Comparison of ENCODE assay signal across 13 cellular contexts in the genomic region with DNA sequence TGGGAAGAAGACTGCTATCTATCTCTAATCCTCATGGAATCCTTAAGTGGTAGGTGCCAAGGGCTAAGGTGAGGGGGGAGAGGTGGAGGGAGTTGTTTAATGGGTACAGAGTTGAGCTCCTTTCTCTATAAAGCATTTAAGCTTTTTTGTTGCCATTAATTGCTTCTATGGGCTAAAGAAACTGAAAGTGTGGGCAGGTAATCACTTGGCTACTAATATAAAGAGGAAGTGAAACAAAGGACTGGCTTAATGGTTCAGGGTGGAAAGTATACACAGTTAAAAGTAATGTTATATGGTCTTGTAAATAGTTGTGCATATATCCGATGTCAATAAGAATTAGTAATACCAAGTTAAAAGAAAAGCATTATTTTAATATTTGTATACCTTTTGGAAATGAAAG.
A peak's percentile ranks its signal among the peaks of the same experiment; 100 is the strongest.
DNase-seq lines count a peak whose midpoint lies in the region; ATAC-seq, FAIRE-seq and TF ChIP-seq lines count a peak whose summit lies in the region.
"Had no signal": no experiment of that assay in that cellular context is flagged by ENCODE, and none has a peak within 500 bp of the region (broad histone marks: within the 10 kb centered on the region; RNA-seq: fewer than 3 reads in every experiment).

No MANE protein-coding gene starts in this region.

- BruUV-seq in GM12878 (replicated peaks; lab: Mats Ljungman, UMichigan), result no TSS peak

- no peak overlapping the region for H3K4me3 ChIP-seq in GM12878
- H3K4me3 ChIP-seq in WERI-Rb-1 (ENCODE audit: low read depth, low read length), result no peak overlapping the region

- peaks cover 28% of the 10 kb centered on the region for H3K36me3 Mint-ChIP-seq in stimulated activated effector memory CD8-positive, alpha-beta T cell treated with anti-CD3 and anti-CD28 coated beads, Interleukin-12 subunit alpha, Interleukin-12 subunit beta, amount 100 ng/mL, for 72 hours

- SMC1A ChIA-PET in GM12878 (lab: Charles Lee; ENCODE audit: uncharacterized antibody, unreplicated experiment), result interaction anchor here (1.3 to 2.6 kb wide), 4 partner anchors 11 to 29 kb away, joined by 3 to 12 read pairs (median 6); no protein-coding TSS in a partner anchor

- POLR2A ChIA-PET in GM12878 (lab: Charles Lee), result interaction anchor here (1.4 kb wide), 1 partner anchor 16 kb away, joined by 3 read pairs; no protein-coding TSS in a partner anchor

- no peak overlapping the region for H3K4me3 Mint-ChIP-seq in stimulated activated effector memory CD8-positive, alpha-beta T cell treated with anti-CD3 and anti-CD28 coated beads, Interleukin-12 subunit alpha, Interleukin-12 subunit beta, amount 100 ng/mL, for 72 hours
- H3K4me3 Mint-ChIP-seq: activated T-helper 1 cell treated with anti-CD3 and anti-CD28 coated beads, Interleukin-12 subunit alpha, Interleukin-12 subunit beta, Interleukin-2, Interleukin-4 antibody, amounts not matched to agents 30 ng/mL and 10 ng/mL and 1 ng/mL, durations not matched to agents 14 hours and 24 hours and 36 hours; dendritic cell treated with granulocyte-macrophage colony-stimulating factor and Interleukin-4, amounts not matched to agents 40 ng/mL and 50 ng/mL, for 4 days; nephron had no signal

- H3K27me3 ChIP-seq in GM12878 (replicated peaks in 1 of 2; ENCODE audit: control insufficient read depth in 2 of 2, insufficient read depth in 2 of 2, low read length in 1 of 2) (no peaks in the 10 kb centered on the region), WERI-Rb-1 (ENCODE audit: insufficient read depth, low read depth, severe bottlenecking) (no peaks in the 10 kb centered on the region)

- RAD21 ChIA-PET in GM12878 (lab: Charles Lee; ENCODE audit: unreplicated experiment), result interaction anchor here (0.9 kb wide), 1 partner anchor 29 kb away, joined by 3 read pairs; no protein-coding TSS in a partner anchor

- H3K4me2 ChIP-seq in GM12878 (ENCODE audit: control insufficient read depth, insufficient read depth), result no peak overlapping the region; the same call in 1 of the 2 replicates

- FAIRE-seq in GM12878 (lab: Jason Lieb, UNC), result peak; percentile 95

- no peak overlapping the region for H3K9ac ChIP-seq in GM12878 (ENCODE audit: control insufficient read depth, insufficient read depth, low read length)

- TF ChIP-seq CTCF in GM12878 (IDR thresholded peaks at IDR 0.05 in 2 of 3, conservative IDR thresholded peaks at IDR 0.05 in 1 of 3; ENCODE audit: control insufficient read depth in 2 of 3, extremely low read depth in 1 of 3, insufficient read depth in 1 of 3, low read depth in 3 of 3, low read length in 3 of 3) (no peak), WERI-Rb-1 (IDR thresholded peaks at IDR 0.05; ENCODE audit: low read depth, low read length) (no peak)

- H3K27ac ChIP-seq in GM12878 (ENCODE audit: control insufficient read depth, insufficient read depth), result no peak overlapping the region
- no peak overlapping the region for H3K27ac ChIP-seq in WERI-Rb-1

- TF ChIP-seq EP300 in GM12878 (IDR thresholded peaks at IDR 0.05; ENCODE audit: borderline replicate concordance in 1 of 2, control insufficient read depth in 1 of 2, low read depth in 2 of 2, low read length in 2 of 2), result peak; percentile 11 to 90; a peak in 2 of 4 replicates

- no peak overlapping the region for H3K27ac Mint-ChIP-seq in stimulated activated effector memory CD8-positive, alpha-beta T cell treated with anti-CD3 and anti-CD28 coated beads, Interleukin-12 subunit alpha, Interleukin-12 subunit beta, amount 100 ng/mL, for 72 hours
- H3K27ac Mint-ChIP-seq: activated T-helper 1 cell treated with anti-CD3 and anti-CD28 coated beads, Interleukin-12 subunit alpha, Interleukin-12 subunit beta, Interleukin-2, Interleukin-4 antibody, amounts not matched to agents 30 ng/mL and 10 ng/mL and 1 ng/mL, durations not matched to agents 14 hours and 24 hours and 36 hours; dendritic cell treated with granulocyte-macrophage colony-stimulating factor and Interleukin-4, amounts not matched to agents 40 ng/mL and 50 ng/mL, for 4 days had no signal

- no peak for TF ChIP-seq RAD21 in GM12878 (IDR thresholded peaks at IDR 0.05; ENCODE audit: insufficient read depth, low read depth, low read length)

- H4K20me1 ChIP-seq in GM12878 (ENCODE audit: control insufficient read depth, insufficient read depth), result no peaks in the 10 kb centered on the region

- no peak overlapping the region for H2AFZ ChIP-seq in GM12878 (ENCODE audit: control insufficient read depth, low read depth, low read length)

- 43% methylated on average over 1 of the region's 1 CpG for WGBS in GM12878 (ENCODE audit: insufficient coverage, insufficient replicate concordance, low lambda C conversion rate, missing lambda C conversion rate)

- H3K4me1 Mint-ChIP-seq in stimulated activated effector memory CD8-positive, alpha-beta T cell treated with anti-CD3 and anti-CD28 coated beads, Interleukin-12 subunit alpha, Interleukin-12 subunit beta, amount 100 ng/mL, for 72 hours, result no peaks in the 10 kb centered on the region

- no peak for TF ChIP-seq POLR2A in GM12878 (IDR thresholded peaks at IDR 0.05; ENCODE audit: low read depth, low read length)

- no peaks in the 10 kb centered on the region for H3K36me3 ChIP-seq in GM12878 (ENCODE audit: control insufficient read depth in 2 of 2, insufficient read depth in 2 of 2, low read length in 1 of 2)
- peaks cover 3% of the 10 kb centered on the region; the same call in 1 of the 2 replicates for H3K36me3 ChIP-seq in WERI-Rb-1

- H3K9me3 ChIP-seq in GM12878 (replicated peaks; ENCODE audit: control insufficient read depth, insufficient read depth, low read length) (no peaks in the 10 kb centered on the region), WERI-Rb-1 (ENCODE audit: severe bottlenecking) (no peaks in the 10 kb centered on the region)

- intact Hi-C loops in GM12878 (cut with micrococcal nuclease; ENCODE audit: unreplicated experiment), result no loop called here

- in situ Hi-C loops in GM12878 (cut with MboI), result no loop called here
- in situ Hi-C loops in ACHN (cut with HindIII; ENCODE audit: low pct_ligation_motif_present, low pct_unique_long_range_greater_than_20kb, low sequenced_read_pairs), result no loop called here

- no peaks in the 10 kb centered on the region for H3K79me2 ChIP-seq in GM12878 (ENCODE audit: control insufficient read depth, insufficient read depth, low read length)

- CTCF ChIA-PET in GM12878 (lab: Yijun Ruan, JAX), result interaction anchor here (1.3 to 2.1 kb wide), 3 partner anchors 11 to 25 kb away, joined by 3 to 10 read pairs (median 7); no protein-coding TSS in a partner anchor

- ATAC-seq in GM18867 (IDR thresholded peaks at IDR 0.05; ENCODE audit: unreplicated experiment), result peak; percentile 99
- peak; percentile 97 for ATAC-seq in GM21619 (IDR thresholded peaks at IDR 0.05; ENCODE audit: unreplicated experiment)
- peak; percentile 97 for ATAC-seq in HG03280 (IDR thresholded peaks at IDR 0.05; ENCODE audit: unreplicated experiment)
- peak; percentile 98 for ATAC-seq in GM12878
- no peak for ATAC-seq in stimulated activated effector memory CD8-positive, alpha-beta T cell treated with anti-CD3 and anti-CD28 coated beads, Interleukin-12 subunit alpha, Interleukin-12 subunit beta, amount 100 ng/mL, for 72 hours

- DNase-seq in GM12878 (ENCODE audit: low read depth, low spot score), result peak; percentile 45
- DNase-seq in stimulated activated effector memory CD8-positive, alpha-beta T cell treated with anti-CD3 and anti-CD28 coated beads, Interleukin-12 subunit alpha, Interleukin-12 subunit beta, amount 100 ng/mL, for 72 hours (ENCODE audit: low spot score in 2 of 2), result no peak
- no peak for DNase-seq in ACHN
- no peak for DNase-seq in WERI-Rb-1
- DNase-seq in NCI-H748 (lab: John Stamatoyannopoulos, UW; ENCODE audit: unreplicated experiment), result no peak
- DNase-seq: NCI-H510A; stimulated activated CD4-positive, alpha-beta T cell treated with anti-CD3 and anti-CD28 coated beads, Interleukin-4, amount 100 ng/mL, for 24 hours had no signal

- peaks cover 13% of the 10 kb centered on the region for H3K4me1 ChIP-seq in GM12878 (ENCODE audit: control insufficient read depth, insufficient read depth, low read length)

- no peaks in the 10 kb centered on the region for H3K9me3 Mint-ChIP-seq in stimulated activated effector memory CD8-positive, alpha-beta T cell treated with anti-CD3 and anti-CD28 coated beads, Interleukin-12 subunit alpha, Interleukin-12 subunit beta, amount 100 ng/mL, for 72 hours
- H3K9me3 Mint-ChIP-seq: activated T-helper 1 cell treated with anti-CD3 and anti-CD28 coated beads, Interleukin-12 subunit alpha, Interleukin-12 subunit beta, Interleukin-2, Interleukin-4 antibody, amounts not matched to agents 30 ng/mL and 10 ng/mL and 1 ng/mL, durations not matched to agents 14 hours and 24 hours and 36 hours; dendritic cell treated with granulocyte-macrophage colony-stimulating factor and Interleukin-4, amounts not matched to agents 40 ng/mL and 50 ng/mL, for 4 days; nephron had no signal

TF ChIP-seq in GM12878, 131 proteins besides CTCF, POLR2A, EP300 and RAD21 (continues in another document):
- no peak for TF ChIP-seq PAX5 (IDR thresholded peaks at IDR 0.05; ENCODE audit: borderline replicate concordance, low read depth, low read length)
- TF ChIP-seq GABPA (IDR thresholded peaks at IDR 0.05; ENCODE audit: low read depth), result no peak
- TF ChIP-seq FOXM1 (IDR thresholded peaks at IDR 0.05; ENCODE audit: low read depth, low read length), result 0 out of 2 replicates have a peak, but pooled peaks have one; percentile 18
- TF ChIP-seq, protein P1, sequence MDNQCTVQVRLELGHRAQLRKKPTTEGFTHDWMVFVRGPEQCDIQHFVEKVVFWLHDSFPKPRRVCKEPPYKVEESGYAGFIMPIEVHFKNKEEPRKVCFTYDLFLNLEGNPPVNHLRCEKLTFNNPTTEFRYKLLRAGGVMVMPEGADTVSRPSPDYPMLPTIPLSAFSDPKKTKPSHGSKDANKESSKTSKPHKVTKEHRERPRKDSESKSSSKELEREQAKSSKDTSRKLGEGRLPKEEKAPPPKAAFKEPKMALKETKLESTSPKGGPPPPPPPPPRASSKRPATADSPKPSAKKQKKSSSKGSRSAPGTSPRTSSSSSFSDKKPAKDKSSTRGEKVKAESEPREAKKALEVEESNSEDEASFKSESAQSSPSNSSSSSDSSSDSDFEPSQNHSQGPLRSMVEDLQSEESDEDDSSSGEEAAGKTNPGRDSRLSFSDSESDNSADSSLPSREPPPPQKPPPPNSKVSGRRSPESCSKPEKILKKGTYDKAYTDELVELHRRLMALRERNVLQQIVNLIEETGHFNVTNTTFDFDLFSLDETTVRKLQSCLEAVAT (IDR thresholded peaks at IDR 0.05), result 0 out of 2 replicates have a peak, but pooled peaks have one; percentile 50
